Comparison of ENCODE assay signal across 1 cellular context in genomic region chr6:157732416-157733161, GRCh38.
TF ChIP-seq lines count a peak whose summit lies in the region.

No MANE protein-coding gene starts in this region.

TF ChIP-seq in HepG2, 621 proteins besides CTCF, POLR2A, EP300 and RAD21 (continued from another document):
- TF ChIP-seq, protein P1, sequence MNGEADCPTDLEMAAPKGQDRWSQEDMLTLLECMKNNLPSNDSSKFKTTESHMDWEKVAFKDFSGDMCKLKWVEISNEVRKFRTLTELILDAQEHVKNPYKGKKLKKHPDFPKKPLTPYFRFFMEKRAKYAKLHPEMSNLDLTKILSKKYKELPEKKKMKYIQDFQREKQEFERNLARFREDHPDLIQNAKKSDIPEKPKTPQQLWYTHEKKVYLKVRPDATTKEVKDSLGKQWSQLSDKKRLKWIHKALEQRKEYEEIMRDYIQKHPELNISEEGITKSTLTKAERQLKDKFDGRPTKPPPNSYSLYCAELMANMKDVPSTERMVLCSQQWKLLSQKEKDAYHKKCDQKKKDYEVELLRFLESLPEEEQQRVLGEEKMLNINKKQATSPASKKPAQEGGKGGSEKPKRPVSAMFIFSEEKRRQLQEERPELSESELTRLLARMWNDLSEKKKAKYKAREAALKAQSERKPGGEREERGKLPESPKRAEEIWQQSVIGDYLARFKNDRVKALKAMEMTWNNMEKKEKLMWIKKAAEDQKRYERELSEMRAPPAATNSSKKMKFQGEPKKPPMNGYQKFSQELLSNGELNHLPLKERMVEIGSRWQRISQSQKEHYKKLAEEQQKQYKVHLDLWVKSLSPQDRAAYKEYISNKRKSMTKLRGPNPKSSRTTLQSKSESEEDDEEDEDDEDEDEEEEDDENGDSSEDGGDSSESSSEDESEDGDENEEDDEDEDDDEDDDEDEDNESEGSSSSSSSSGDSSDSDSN (CRISPR knock-in tag; IDR thresholded peaks at IDR 0.05) = 0 out of 2 replicates have a peak, but pooled peaks have one; percentile 20
- TF ChIP-seq, protein P2, sequence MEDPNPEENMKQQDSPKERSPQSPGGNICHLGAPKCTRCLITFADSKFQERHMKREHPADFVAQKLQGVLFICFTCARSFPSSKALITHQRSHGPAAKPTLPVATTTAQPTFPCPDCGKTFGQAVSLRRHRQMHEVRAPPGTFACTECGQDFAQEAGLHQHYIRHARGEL (CRISPR knock-in tag; IDR thresholded peaks at IDR 0.05) = no peak
- TF ChIP-seq HMGXB4 (CRISPR knock-in tag; IDR thresholded peaks at IDR 0.05; ENCODE audit: borderline replicate concordance in 1 of 2, low read depth in 1 of 2) = peak; percentile 26 to 43; a peak in 2 of 4 replicates
- no peak for TF ChIP-seq ZHX1 (CRISPR knock-in tag; IDR thresholded peaks at IDR 0.05; ENCODE audit: low read depth)
- TF ChIP-seq ZNF282 (IDR thresholded peaks at IDR 0.05; ENCODE audit: partially characterized antibody) = no peak
- TF ChIP-seq FOXP1 (IDR thresholded peaks at IDR 0.05) = 0 out of 2 replicates have a peak, but pooled peaks have one; percentile 47
- TF ChIP-seq FOXP1 (CRISPR knock-in tag; IDR thresholded peaks at IDR 0.05) = peak; percentile 90
- TF ChIP-seq PRDM15 (CRISPR knock-in tag; IDR thresholded peaks at IDR 0.05) = no peak
- TF ChIP-seq MTF1 (CRISPR knock-in tag; IDR thresholded peaks at IDR 0.05) = no peak
- no peak for TF ChIP-seq ZNF7 (CRISPR knock-in tag; IDR thresholded peaks at IDR 0.05)
- peak; percentile 8; the same call in 1 of the 2 replicates for TF ChIP-seq ZNF12 (CRISPR knock-in tag; IDR thresholded peaks at IDR 0.05)
- TF ChIP-seq ARNT2 (CRISPR knock-in tag; IDR thresholded peaks at IDR 0.05; ENCODE audit: low read depth) = 0 out of 2 replicates have a peak, but pooled peaks have one; percentile 21
- 0 out of 2 replicates have a peak, but pooled peaks have one; percentile 41 for TF ChIP-seq ZBTB3 (CRISPR knock-in tag; IDR thresholded peaks at IDR 0.05; ENCODE audit: borderline replicate concordance, low read depth)
- TF ChIP-seq ZMYM3 (CRISPR knock-in tag; IDR thresholded peaks at IDR 0.05) = peak; percentile 74
- no peak for TF ChIP-seq NFE2L2 (IDR thresholded peaks at IDR 0.05; ENCODE audit: low read length)
- peak; percentile 71 for TF ChIP-seq SAP130 (CRISPR knock-in tag; IDR thresholded peaks at IDR 0.05; ENCODE audit: low read depth)
- no peak for TF ChIP-seq MEIS1 (CRISPR knock-in tag; IDR thresholded peaks at IDR 0.05; ENCODE audit: borderline replicate concordance)
- TF ChIP-seq NR2C2 (CRISPR knock-in tag; IDR thresholded peaks at IDR 0.05; ENCODE audit: borderline replicate concordance) = peak; percentile 45; the same call in 1 of the 2 replicates
- TF ChIP-seq ZNF709 (CRISPR knock-in tag; IDR thresholded peaks at IDR 0.05) = no peak
- TF ChIP-seq ZBTB20 (CRISPR knock-in tag; IDR thresholded peaks at IDR 0.05; ENCODE audit: borderline replicate concordance, low read depth) = peak; percentile 64; the same call in 1 of the 2 replicates
- TF ChIP-seq, protein P3, sequence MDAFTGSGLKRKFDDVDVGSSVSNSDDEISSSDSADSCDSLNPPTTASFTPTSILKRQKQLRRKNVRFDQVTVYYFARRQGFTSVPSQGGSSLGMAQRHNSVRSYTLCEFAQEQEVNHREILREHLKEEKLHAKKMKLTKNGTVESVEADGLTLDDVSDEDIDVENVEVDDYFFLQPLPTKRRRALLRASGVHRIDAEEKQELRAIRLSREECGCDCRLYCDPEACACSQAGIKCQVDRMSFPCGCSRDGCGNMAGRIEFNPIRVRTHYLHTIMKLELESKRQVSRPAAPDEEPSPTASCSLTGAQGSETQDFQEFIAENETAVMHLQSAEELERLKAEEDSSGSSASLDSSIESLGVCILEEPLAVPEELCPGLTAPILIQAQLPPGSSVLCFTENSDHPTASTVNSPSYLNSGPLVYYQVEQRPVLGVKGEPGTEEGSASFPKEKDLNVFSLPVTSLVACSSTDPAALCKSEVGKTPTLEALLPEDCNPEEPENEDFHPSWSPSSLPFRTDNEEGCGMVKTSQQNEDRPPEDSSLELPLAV (CRISPR knock-in tag; conservative IDR thresholded peaks at IDR 0.05; ENCODE audit: low read depth) = no peak
- TF ChIP-seq ZNF878 (CRISPR knock-in tag; IDR thresholded peaks at IDR 0.05) = peak; percentile 81; the same call in 1 of the 2 replicates
- no peak for TF ChIP-seq TEAD2 (CRISPR knock-in tag; IDR thresholded peaks at IDR 0.05)
- TF ChIP-seq KLF15 (CRISPR knock-in tag; IDR thresholded peaks at IDR 0.05; ENCODE audit: borderline replicate concordance) = no peak
